ENCODE assay signal across 8 cellular contexts in the genomic region with DNA sequence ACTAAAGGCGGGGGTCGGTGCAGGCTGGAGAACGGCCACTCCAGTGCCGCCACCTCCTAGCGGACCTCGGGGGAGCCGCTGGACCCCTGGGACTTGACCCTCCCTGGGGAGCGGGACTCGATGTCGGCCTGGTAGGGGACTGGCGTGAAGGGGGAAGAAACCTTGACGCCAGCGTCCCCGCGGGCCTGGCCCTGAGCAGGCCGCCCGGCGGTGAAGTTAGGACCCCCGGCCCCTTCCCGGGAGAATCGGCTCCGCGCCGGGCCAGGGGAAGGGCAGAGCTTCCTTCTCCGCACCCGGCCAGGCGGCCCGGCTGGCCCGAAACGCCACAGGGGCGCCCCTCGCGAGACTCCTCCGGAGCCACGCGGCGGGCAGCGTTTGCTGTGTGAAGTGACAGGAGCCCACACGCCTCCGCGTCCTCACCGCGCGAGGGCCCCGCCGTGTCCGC. TPM values are rescaled to one million over a fixed set of nuclear protein-coding genes. Genes with fewer than 3 reads are reported as not detected.
A peak's percentile ranks its signal among the peaks of the same experiment; 100 is the strongest.
DNase-seq lines count a peak whose midpoint lies in the region; ATAC-seq, FAIRE-seq and TF ChIP-seq lines count a peak whose summit lies in the region.

No MANE protein-coding gene starts in this region.

- H3K36me3 ChIP-seq in HEK293 (ENCODE audit: control insufficient read depth in 2 of 2, insufficient read depth in 1 of 2, low read length in 2 of 2), result peaks cover 0 to 44% of the 10 kb centered on the region in 2 experiments; a peak in 1 of 3 replicates

- TF ChIP-seq CTCF in Calu3 (IDR thresholded peaks at IDR 0.05; ENCODE audit: unreplicated experiment) (no peak), HEK293 (tag by site-specific recombination; IDR thresholded peaks at IDR 0.05) (no peak; the same call in 1 of the 2 replicates), epithelial cell of esophagus (IDR thresholded peaks at IDR 0.05; ENCODE audit: insufficient read depth, low read depth, low read length, missing control alignments) (no peak), nephron progenitor cell (IDR thresholded peaks at IDR 0.05) (no peak)

- H3K4me3 ChIP-seq in HEK293 (ENCODE audit: low read depth, low read length), result peak overlapping the region; percentile 83
- peak overlapping the region; percentile 83 for H3K4me3 ChIP-seq in epithelial cell of esophagus (ENCODE audit: low read length)

- ATAC-seq in T-helper 17 cell, result peak; percentile 71

- FAIRE-seq in urothelium cell line (lab: Jason Lieb, UNC), result no peak

- H3K9me3 ChIP-seq in HEK293 (ENCODE audit: control insufficient read depth, insufficient read depth, low read depth, low read length) (no peaks in the 10 kb centered on the region), T-helper 17 cell (ENCODE audit: control insufficient read depth, low read length, poor library complexity, severe bottlenecking) (no peaks in the 10 kb centered on the region)

- H3K9me3 Mint-ChIP-seq in Calu3 (ENCODE audit: low read depth, unreplicated experiment) (no peaks in the 10 kb centered on the region), nephron progenitor cell (no peaks in the 10 kb centered on the region)

- peaks cover 7% of the 10 kb centered on the region; the same call in 1 of the 2 replicates for H3K4me1 ChIP-seq in HEK293 (ENCODE audit: control insufficient read depth, insufficient read depth, low read length)

- H3K36me3 Mint-ChIP-seq in Calu3 (ENCODE audit: insufficient read depth, unreplicated experiment) (peaks cover 41% of the 10 kb centered on the region), T-helper 17 cell (ENCODE audit: low read depth) (peaks cover under 1% of the 10 kb centered on the region), nephron progenitor cell (ENCODE audit: low read depth) (no peaks in the 10 kb centered on the region)

- H3K27me3 Mint-ChIP-seq in Calu3 (ENCODE audit: unreplicated experiment) (no peaks in the 10 kb centered on the region), T-helper 17 cell (no peaks in the 10 kb centered on the region), nephron progenitor cell (ENCODE audit: low read depth, poor library complexity) (peaks cover 13% of the 10 kb centered on the region)

- no peaks in the 10 kb centered on the region for H3K4me1 Mint-ChIP-seq in Calu3 (ENCODE audit: low read depth, unreplicated experiment)
- H3K4me1 Mint-ChIP-seq in T-helper 17 cell, result peaks cover 5% of the 10 kb centered on the region
- peaks cover 4% of the 10 kb centered on the region for H3K4me1 Mint-ChIP-seq in nephron progenitor cell

- no peak for DNase-seq in Calu3
- no peak for DNase-seq in T-helper 17 cell
- no peak for DNase-seq in epithelial cell of esophagus (ENCODE audit: low read depth)
- DNase-seq in nephron progenitor cell, result peak; percentile 50
- no peak for DNase-seq in NCI-H2029 treated with DMSO at 0.1 percent for 48 hours (lab: John Stamatoyannopoulos, UW)
- DNase-seq in SHP77 treated with DMSO at 0.1 percent for 48 hours (lab: John Stamatoyannopoulos, UW), result no peak
- no peak for DNase-seq in urothelium cell line (ENCODE audit: low spot score)

- no peak overlapping the region for H3K27ac Mint-ChIP-seq in Calu3 (ENCODE audit: unreplicated experiment)
- H3K27ac Mint-ChIP-seq in T-helper 17 cell, result no peak overlapping the region
- H3K27ac Mint-ChIP-seq in nephron progenitor cell, result no peak overlapping the region

- peak overlapping the region; percentile 95 for H3K27ac ChIP-seq in HEK293 (ENCODE audit: extremely low read depth, low read depth, low read length)

- intact Hi-C loops in Calu3 (cut with micrococcal nuclease; ENCODE audit: unreplicated experiment), result no loop called here

- H3K4me3 Mint-ChIP-seq in Calu3 (ENCODE audit: low read depth, unreplicated experiment) (peak overlapping the region; percentile 74), T-helper 17 cell (peak overlapping the region; percentile 70), nephron progenitor cell (peak overlapping the region; percentile 76)

- no TSS peak for BruUV-seq in Calu3 (replicated peaks; lab: Mats Ljungman, UMichigan)

- POLR2A ChIA-PET in HEK293 (lab: Yijun Ruan, JAX), result interaction anchor here (0.6 to 2.5 kb wide), 7 partner anchors 12 to 30 kb away, joined by 3 to 19 read pairs (median 4); a partner anchor contains a TSS

- CTCF ChIA-PET in Calu3 (lab: Charles Lee), result interaction anchor here (0.6 to 1.0 kb wide), 3 partner anchors 28 to 178 kb away, joined by 3 to 4 read pairs (median 3); a partner anchor contains a TSS
- CTCF ChIA-PET in HEK293 (lab: Yijun Ruan, JAX), result interaction anchor here (0.6 to 1.9 kb wide), 3 partner anchors 11 to 92 kb away, joined by 3 to 5 read pairs (median 3); no protein-coding TSS in a partner anchor

TF ChIP-seq in HEK293, 187 proteins besides CTCF, POLR2A, EP300 and RAD21 (continues in another document):
- TF ChIP-seq GLIS2 (tag by site-specific recombination; IDR thresholded peaks at IDR 0.05) (peak; percentile 74; the same call in 1 of the 2 replicates), ZNF830 (tag by site-specific recombination; IDR thresholded peaks at IDR 0.05; ENCODE audit: low read depth) (no peak), ZNF423 (tag by site-specific recombination; IDR thresholded peaks at IDR 0.05) (0 out of 2 replicates have a peak, but pooled peaks have one; percentile 23), ZNF837 (tag by site-specific recombination; IDR thresholded peaks at IDR 0.05) (no peak), ZBTB7A (tag by site-specific recombination; IDR thresholded peaks at IDR 0.05; ENCODE audit: low read depth) (no peak), ZNF24 (tag by site-specific recombination; IDR thresholded peaks at IDR 0.05) (no peak), ZNF626 (tag by site-specific recombination; IDR thresholded peaks at IDR 0.05) (no peak), ZBTB21 (tag by site-specific recombination; IDR thresholded peaks at IDR 0.05) (no peak), ZNF292 (tag by site-specific recombination; IDR thresholded peaks at IDR 0.05; ENCODE audit: borderline replicate concordance, low read depth) (no peak), ZNF473 (tag by site-specific recombination; IDR thresholded peaks at IDR 0.05) (no peak), ZNF777 (tag by site-specific recombination; IDR thresholded peaks at IDR 0.05; ENCODE audit: borderline replicate concordance) (no peak), RBAK (tag by site-specific recombination; IDR thresholded peaks at IDR 0.05) (no peak), ZNF670 (tag by site-specific recombination; IDR thresholded peaks at IDR 0.05; ENCODE audit: low read depth) (no peak), ZNF600 (tag by site-specific recombination; IDR thresholded peaks at IDR 0.05) (no peak), ZNF555 (tag by site-specific recombination; conservative IDR thresholded peaks at IDR 0.05) (no peak), KLF8 (tag by site-specific recombination; IDR thresholded peaks at IDR 0.05) (no peak), ZNF335 (tag by site-specific recombination; conservative IDR thresholded peaks at IDR 0.05) (peak; percentile 73), ZNF169 (tag by site-specific recombination; IDR thresholded peaks at IDR 0.05) (no peak), TCF7L2 (IDR thresholded peaks at IDR 0.05; ENCODE audit: borderline replicate concordance, low read depth, low read length) (no peak), ZNF132 (tag by site-specific recombination; IDR thresholded peaks at IDR 0.05; ENCODE audit: borderline replicate concordance) (no peak), SP7 (tag by site-specific recombination; IDR thresholded peaks at IDR 0.05) (no peak), GLIS1 (tag by site-specific recombination; IDR thresholded peaks at IDR 0.05) (0 out of 2 replicates have a peak, but pooled peaks have one; percentile 12), ZNF701 (tag by site-specific recombination; IDR thresholded peaks at IDR 0.05) (no peak), KLF16 (tag by site-specific recombination; IDR thresholded peaks at IDR 0.05) (no peak)
- TF ChIP-seq, protein P1, sequence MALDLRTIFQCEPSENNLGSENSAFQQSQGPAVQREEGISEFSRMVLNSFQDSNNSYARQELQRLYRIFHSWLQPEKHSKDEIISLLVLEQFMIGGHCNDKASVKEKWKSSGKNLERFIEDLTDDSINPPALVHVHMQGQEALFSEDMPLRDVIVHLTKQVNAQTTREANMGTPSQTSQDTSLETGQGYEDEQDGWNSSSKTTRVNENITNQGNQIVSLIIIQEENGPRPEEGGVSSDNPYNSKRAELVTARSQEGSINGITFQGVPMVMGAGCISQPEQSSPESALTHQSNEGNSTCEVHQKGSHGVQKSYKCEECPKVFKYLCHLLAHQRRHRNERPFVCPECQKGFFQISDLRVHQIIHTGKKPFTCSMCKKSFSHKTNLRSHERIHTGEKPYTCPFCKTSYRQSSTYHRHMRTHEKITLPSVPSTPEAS (tag by site-specific recombination; IDR thresholded peaks at IDR 0.05), result no peak
- TF ChIP-seq, protein P2, sequence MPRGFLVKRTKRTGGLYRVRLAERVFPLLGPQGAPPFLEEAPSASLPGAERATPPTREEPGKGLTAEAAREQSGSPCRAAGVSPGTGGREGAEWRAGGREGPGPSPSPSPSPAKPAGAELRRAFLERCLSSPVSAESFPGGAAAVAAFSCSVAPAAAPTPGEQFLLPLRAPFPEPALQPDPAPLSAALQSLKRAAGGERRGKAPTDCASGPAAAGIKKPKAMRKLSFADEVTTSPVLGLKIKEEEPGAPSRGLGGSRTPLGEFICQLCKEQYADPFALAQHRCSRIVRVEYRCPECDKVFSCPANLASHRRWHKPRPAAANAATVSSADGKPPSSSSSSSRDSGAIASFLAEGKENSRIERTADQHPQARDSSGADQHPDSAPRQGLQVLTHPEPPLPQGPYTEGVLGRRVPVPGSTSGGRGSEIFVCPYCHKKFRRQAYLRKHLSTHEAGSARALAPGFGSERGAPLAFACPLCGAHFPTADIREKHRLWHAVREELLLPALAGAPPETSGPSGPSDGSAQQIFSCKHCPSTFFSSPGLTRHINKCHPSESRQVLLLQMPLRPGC (tag by site-specific recombination; IDR thresholded peaks at IDR 0.05), result no peak

RNA-seq across cellular contexts. Expression of a gene that starts 0.4 kb away (rescaled TPM):
- total RNA-seq in Calu3 (2022) (132 and 146 TPM in 2 replicates), T-helper 17 cell (100 to 1,000 TPM; 130 to 131 TPM)

RNA-seq across cellular contexts. Expression of a gene that starts 13.5 kb away (rescaled TPM):
- total RNA-seq in Calu3 (2022) (114 and 115 TPM in 2 replicates), T-helper 17 cell (10 to 100 TPM; 63.2 to 66.1 TPM)

RNA-seq across cellular contexts. Expression of a gene that starts 13.6 kb away (rescaled TPM):
- total RNA-seq in Calu3 (2022) (26.4 and 33.5 TPM in 2 replicates), T-helper 17 cell (10 to 100 TPM; 26.5 to 28.3 TPM)

RNA-seq across cellular contexts. Expression of a gene that starts 27.7 kb away (rescaled TPM):
- total RNA-seq in Calu3 (2022) (87.8 and 95.3 TPM in 2 replicates), T-helper 17 cell (10 to 100 TPM; 55.6 to 77.5 TPM)

RNA-seq across cellular contexts. Expression of a gene that starts 32.8 kb away (rescaled TPM):
- 346 and 372 TPM in 2 replicates for total RNA-seq in Calu3 (2022)
- 100 to 1,000 TPM in 1 of 2 donors, 10 to 100 TPM in 1; 87.3 to 126 TPM for total RNA-seq in T-helper 17 cell
